In genomic region chr18:70301667-70302066, GRCh38 we compare ENCODE assay signal across 1 cellular context.
TF ChIP-seq lines count a peak whose summit lies in the region.

No MANE protein-coding gene starts in this region.

TF ChIP-seq in GM12878, 131 proteins besides CTCF, POLR2A, EP300 and RAD21 (continued from another document):
- TF ChIP-seq EZH2 (IDR thresholded peaks at IDR 0.05; ENCODE audit: borderline replicate concordance, control insufficient read depth, low read depth, low read length) (no peak), CHD1 (IDR thresholded peaks at IDR 0.05; ENCODE audit: low read depth, low read length) (no peak), LARP7 (IDR thresholded peaks at IDR 0.05) (no peak), HDAC2 (IDR thresholded peaks at IDR 0.05) (no peak), HDGF (IDR thresholded peaks at IDR 0.05) (no peak), BCL3 (IDR thresholded peaks at IDR 0.05; ENCODE audit: borderline replicate concordance, insufficient read depth, low read depth, low read length, poor library complexity, severe bottlenecking) (no peak), MEF2A (IDR thresholded peaks at IDR 0.05; ENCODE audit: insufficient read depth, low read depth, low read length) (no peak), NR2C2 (IDR thresholded peaks at IDR 0.05; ENCODE audit: borderline replicate concordance, control insufficient read depth, insufficient read length, low read depth) (no peak), TBL1XR1 (IDR thresholded peaks at IDR 0.05; ENCODE audit: low read depth, low read length) (no peak)
